9 cellular contexts compared by ENCODE assay signal in the genomic region with DNA sequence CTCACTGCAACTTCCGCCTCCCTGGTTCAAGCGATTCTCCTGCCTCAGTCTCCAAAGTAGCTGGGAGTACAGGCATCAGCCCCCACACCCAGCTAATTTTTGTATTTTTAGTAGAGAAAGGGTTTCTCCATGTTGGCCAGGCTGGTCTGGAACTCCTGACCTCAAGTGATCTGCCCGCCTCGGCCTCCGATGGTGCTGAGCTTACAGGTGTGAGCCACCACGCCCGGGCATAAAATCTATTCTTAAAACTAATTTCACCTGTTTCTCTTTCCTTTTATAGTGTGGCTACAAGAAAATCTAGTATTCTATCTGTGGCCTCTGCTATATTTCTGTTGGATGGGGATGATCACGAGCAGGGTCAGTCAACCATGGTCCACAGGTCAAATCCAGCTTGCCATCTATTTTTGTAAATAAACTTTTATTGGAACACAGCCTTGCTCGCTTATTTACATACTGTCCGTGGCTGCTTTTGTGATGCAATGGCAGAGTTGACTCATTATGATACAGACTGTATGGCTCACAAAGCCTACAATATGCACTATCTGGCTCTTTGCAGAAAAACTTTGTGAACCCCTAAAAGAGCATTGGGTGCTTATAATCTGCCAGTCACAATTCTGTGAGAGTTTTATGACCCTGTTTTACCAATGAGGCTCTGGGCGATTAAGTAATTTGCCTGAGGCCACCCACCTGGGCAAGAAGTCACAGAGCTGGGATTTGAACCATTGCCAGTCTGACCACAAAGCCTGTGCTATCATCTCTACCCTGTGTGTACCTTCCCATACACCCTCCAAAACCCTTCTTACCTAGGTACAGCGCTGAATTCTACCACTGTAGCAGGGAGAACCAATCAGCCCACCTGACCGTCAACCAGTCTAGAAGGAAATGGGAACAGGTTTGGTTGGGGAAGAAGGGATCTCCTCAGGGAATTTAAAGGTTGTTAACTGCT. TPM values are rescaled to one million over a fixed set of nuclear protein-coding genes. Genes with fewer than 3 reads are reported as not detected.
DNase-seq lines count a peak whose midpoint lies in the region; ATAC-seq, FAIRE-seq and TF ChIP-seq lines count a peak whose summit lies in the region.
"Had no signal": no experiment of that assay in that cellular context is flagged by ENCODE, and none has a peak within 500 bp of the region (broad histone marks: within the 10 kb centered on the region; RNA-seq: fewer than 3 reads in every experiment).

No MANE protein-coding gene starts in this region.

- CTCF ChIA-PET in A549 (lab: Yijun Ruan, JAX) = interaction anchor here (0.7 to 7.0 kb wide), 58 partner anchors 12 to 903 kb away, joined by 3 to 117 read pairs (median 4); partner anchors contain the start of genes APIP, ELF5 and PDHX

- TF ChIP-seq EP300 in A549 (IDR thresholded peaks at IDR 0.05) = peak; percentile 38 to 57; a peak in 2 of 5 replicates

- TF ChIP-seq RAD21 in A549 (conservative IDR thresholded peaks at IDR 0.05 in 1 of 2, IDR thresholded peaks at IDR 0.05 in 1 of 2) = peak; percentile 20 to 64; a peak in 4 of 5 replicates

- no peak for TF ChIP-seq CTCF in A549 (IDR thresholded peaks at IDR 0.05)
- TF ChIP-seq CTCF in Peyer's patch (IDR thresholded peaks at IDR 0.05) = no peak

- no peak for FAIRE-seq in A549 (lab: Jason Lieb, UNC)

- peak overlapping the region; percentile 70 for H3K4me2 ChIP-seq in A549

- WGBS in A549 (ENCODE audit: missing lambda C conversion rate) = 58% methylated on average over 13 of the region's 13 CpGs

- DNase-seq in A549 (ENCODE audit: low read depth in 1 of 2, low spot score in 1 of 2) = peak; percentile 37 to 73
- DNase-seq in Peyer's patch = peak in 2 of 3 donors; percentile 31 to 48
- peak; percentile 70 for DNase-seq in dedifferentiated amniotic fluid mesenchymal stem cell (ENCODE audit: extremely low spot score)
- peak; percentile 67 for DNase-seq in stromal cell of bone marrow (ENCODE audit: low read depth)
- no peak for DNase-seq in NCI-H510A (lab: John Stamatoyannopoulos, UW)
- DNase-seq in DMS 273 treated with DMSO at 0.1 percent for 48 hours (lab: John Stamatoyannopoulos, UW) = no peak

- H3K27me3 ChIP-seq in Peyer's patch = no peaks in the 10 kb centered on the region

- no peak for TF ChIP-seq POLR2A in A549 (IDR thresholded peaks at IDR 0.05; ENCODE audit: low read length)
- TF ChIP-seq POLR2A in Peyer's patch (IDR thresholded peaks at IDR 0.05) = no peak

- no peaks in the 10 kb centered on the region for H3K36me3 ChIP-seq in Peyer's patch

- H3K4me1 ChIP-seq in A549 (peaks cover 43% of the 10 kb centered on the region), Peyer's patch (peaks cover 0 to 14% (median 4%) of the 10 kb centered on the region in 4 donors)

- POLR2A ChIA-PET in A549 (lab: Yijun Ruan, JAX) = interaction anchor here (0.6 to 2.2 kb wide), 2 partner anchors 16 to 464 kb away, joined by 3 to 6 read pairs; no protein-coding TSS in a partner anchor

- no peak overlapping the region for H3K4me3 ChIP-seq in A549
- H3K4me3 ChIP-seq in Peyer's patch = no peak overlapping the region

- H3K9me3 ChIP-seq in A549 (no peaks in the 10 kb centered on the region), Peyer's patch (no peaks in the 10 kb centered on the region)

- peak; percentile 82 to 88 for ATAC-seq in A549
- peak; percentile 65 for ATAC-seq in GM18873 (IDR thresholded peaks at IDR 0.05; ENCODE audit: low FRiP score, unreplicated experiment)
- peak; percentile 85 for ATAC-seq in HG03066 (IDR thresholded peaks at IDR 0.05; ENCODE audit: low read depth, unreplicated experiment)

- H3K27ac ChIP-seq in A549 (peak overlapping the region; percentile 67 to 75), Peyer's patch (no peak overlapping the region)

TF ChIP-seq in A549, 52 proteins besides CTCF, POLR2A, EP300 and RAD21 (continues in another document):
- TF ChIP-seq, protein P1, sequence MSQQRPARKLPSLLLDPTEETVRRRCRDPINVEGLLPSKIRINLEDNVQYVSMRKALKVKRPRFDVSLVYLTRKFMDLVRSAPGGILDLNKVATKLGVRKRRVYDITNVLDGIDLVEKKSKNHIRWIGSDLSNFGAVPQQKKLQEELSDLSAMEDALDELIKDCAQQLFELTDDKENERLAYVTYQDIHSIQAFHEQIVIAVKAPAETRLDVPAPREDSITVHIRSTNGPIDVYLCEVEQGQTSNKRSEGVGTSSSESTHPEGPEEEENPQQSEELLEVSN (IDR thresholded peaks at IDR 0.05; ENCODE audit: borderline replicate concordance, low read depth) = no peak
- no peak for TF ChIP-seq TP53 (CRISPR knock-in tag; IDR thresholded peaks at IDR 0.05)
- no peak for TF ChIP-seq MYC (IDR thresholded peaks at IDR 0.05; ENCODE audit: borderline replicate concordance, low read length)
- no peak for TF ChIP-seq SREBF2 (IDR thresholded peaks at IDR 0.05)
- TF ChIP-seq KDM1A (IDR thresholded peaks at IDR 0.05; ENCODE audit: low read depth) = no peak
- peak; percentile 70 for TF ChIP-seq MAX (IDR thresholded peaks at IDR 0.05)
- no peak for TF ChIP-seq EHF (CRISPR knock-in tag; IDR thresholded peaks at IDR 0.05)
- no peak for TF ChIP-seq PHF8 (IDR thresholded peaks at IDR 0.05; ENCODE audit: borderline replicate concordance, low read depth)
- peak; percentile 81 for TF ChIP-seq GATA3 (IDR thresholded peaks at IDR 0.05; ENCODE audit: borderline replicate concordance)
- no peak for TF ChIP-seq CBX2 (IDR thresholded peaks at IDR 0.05; ENCODE audit: borderline replicate concordance, low read depth)
- no peak for TF ChIP-seq POLR2AphosphoS2 (conservative IDR thresholded peaks at IDR 0.05; ENCODE audit: low read length)
- TF ChIP-seq JUNB (IDR thresholded peaks at IDR 0.05) = peak; percentile 90
- TF ChIP-seq, protein P2, sequence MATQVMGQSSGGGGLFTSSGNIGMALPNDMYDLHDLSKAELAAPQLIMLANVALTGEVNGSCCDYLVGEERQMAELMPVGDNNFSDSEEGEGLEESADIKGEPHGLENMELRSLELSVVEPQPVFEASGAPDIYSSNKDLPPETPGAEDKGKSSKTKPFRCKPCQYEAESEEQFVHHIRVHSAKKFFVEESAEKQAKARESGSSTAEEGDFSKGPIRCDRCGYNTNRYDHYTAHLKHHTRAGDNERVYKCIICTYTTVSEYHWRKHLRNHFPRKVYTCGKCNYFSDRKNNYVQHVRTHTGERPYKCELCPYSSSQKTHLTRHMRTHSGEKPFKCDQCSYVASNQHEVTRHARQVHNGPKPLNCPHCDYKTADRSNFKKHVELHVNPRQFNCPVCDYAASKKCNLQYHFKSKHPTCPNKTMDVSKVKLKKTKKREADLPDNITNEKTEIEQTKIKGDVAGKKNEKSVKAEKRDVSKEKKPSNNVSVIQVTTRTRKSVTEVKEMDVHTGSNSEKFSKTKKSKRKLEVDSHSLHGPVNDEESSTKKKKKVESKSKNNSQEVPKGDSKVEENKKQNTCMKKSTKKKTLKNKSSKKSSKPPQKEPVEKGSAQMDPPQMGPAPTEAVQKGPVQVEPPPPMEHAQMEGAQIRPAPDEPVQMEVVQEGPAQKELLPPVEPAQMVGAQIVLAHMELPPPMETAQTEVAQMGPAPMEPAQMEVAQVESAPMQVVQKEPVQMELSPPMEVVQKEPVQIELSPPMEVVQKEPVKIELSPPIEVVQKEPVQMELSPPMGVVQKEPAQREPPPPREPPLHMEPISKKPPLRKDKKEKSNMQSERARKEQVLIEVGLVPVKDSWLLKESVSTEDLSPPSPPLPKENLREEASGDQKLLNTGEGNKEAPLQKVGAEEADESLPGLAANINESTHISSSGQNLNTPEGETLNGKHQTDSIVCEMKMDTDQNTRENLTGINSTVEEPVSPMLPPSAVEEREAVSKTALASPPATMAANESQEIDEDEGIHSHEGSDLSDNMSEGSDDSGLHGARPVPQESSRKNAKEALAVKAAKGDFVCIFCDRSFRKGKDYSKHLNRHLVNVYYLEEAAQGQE (IDR thresholded peaks at IDR 0.05) = no peak
- TF ChIP-seq ESRRA (IDR thresholded peaks at IDR 0.05; ENCODE audit: borderline replicate concordance, low read length) = no peak
- TF ChIP-seq JUN (IDR thresholded peaks at IDR 0.05) = peak; percentile 55 to 76; a peak in 3 of 5 replicates
- TF ChIP-seq HEYL (CRISPR knock-in tag; IDR thresholded peaks at IDR 0.05) = no peak
- TF ChIP-seq, protein P3, sequence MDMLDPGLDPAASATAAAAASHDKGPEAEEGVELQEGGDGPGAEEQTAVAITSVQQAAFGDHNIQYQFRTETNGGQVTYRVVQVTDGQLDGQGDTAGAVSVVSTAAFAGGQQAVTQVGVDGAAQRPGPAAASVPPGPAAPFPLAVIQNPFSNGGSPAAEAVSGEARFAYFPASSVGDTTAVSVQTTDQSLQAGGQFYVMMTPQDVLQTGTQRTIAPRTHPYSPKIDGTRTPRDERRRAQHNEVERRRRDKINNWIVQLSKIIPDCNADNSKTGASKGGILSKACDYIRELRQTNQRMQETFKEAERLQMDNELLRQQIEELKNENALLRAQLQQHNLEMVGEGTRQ (IDR thresholded peaks at IDR 0.05) = no peak
- TF ChIP-seq BHLHE40 (IDR thresholded peaks at IDR 0.05; ENCODE audit: low read depth, low read length) = no peak
- peak; percentile 91 for TF ChIP-seq FOSL2 (IDR thresholded peaks at IDR 0.05)
- TF ChIP-seq FOSL2 (CRISPR knock-in tag; IDR thresholded peaks at IDR 0.05) = peak; percentile 94
- TF ChIP-seq CEBPB (IDR thresholded peaks at IDR 0.05) = peak; percentile 91 to 98
- peak; percentile 35; the same call in 1 of the 2 replicates for TF ChIP-seq HES2 (IDR thresholded peaks at IDR 0.05)
- no peak for TF ChIP-seq PBX3 (IDR thresholded peaks at IDR 0.05)

RNA-seq across cellular contexts. Expression of gene SLC1A2, which starts 28.3 kb away (rescaled TPM):
- polyA plus RNA-seq in A549 (2011; rRNA removed) = 0.14 and 0.16 TPM in 2 replicates
- not detected in 2 replicates for polyA plus RNA-seq in A549 (2012; cell fraction: cytosol; rRNA removed)
- polyA plus RNA-seq in A549 (2012; cell fraction: nucleus; rRNA removed) = not detected in 2 replicates
- polyA plus RNA-seq in A549 (2017; fragmentation: RNase III; extraction: RNeasy Plus Mini Kit Qiagen cat#74134 plus additional on column Dnase treatment) = 0.01 to 0.18 TPM (median 0.07 TPM) in 3 replicates
- polyA minus RNA-seq in A549 (2011; rRNA and poly(A)+ RNA removed) = 0.87 and 0.88 TPM in 2 replicates
- total RNA-seq in Peyer's patch = 1 to 10 TPM in 1 of 4 donors, under 1 TPM in 1, not detected in 2; 0.38 to 1.1 TPM
- total RNA-seq: dermis microvascular lymphatic vessel endothelial cell had no signal

Comparison
In these comparisons a context has a peak if more than half of its experiments do, and no peak if none do; other contexts are left out.
1. DNase-seq: peak in A549 (2 of 2), Peyer's patch (2 of 3), dedifferentiated amniotic fluid mesenchymal stem cell (single experiment) and stromal cell of bone marrow (single experiment); none in NCI-H510A (single experiment) and DMS 273 treated with DMSO at 0.1 percent for 48 hours (single experiment).
2. H3K27ac ChIP-seq: peak in A549 (2 of 2); none in Peyer's patch (0 of 4).
3. Peak in every context shown above with its lines, with median percentiles within 50 percentile points of each other: ATAC-seq.